ENCODE assay signal across 9 cellular contexts in the genomic region with DNA sequence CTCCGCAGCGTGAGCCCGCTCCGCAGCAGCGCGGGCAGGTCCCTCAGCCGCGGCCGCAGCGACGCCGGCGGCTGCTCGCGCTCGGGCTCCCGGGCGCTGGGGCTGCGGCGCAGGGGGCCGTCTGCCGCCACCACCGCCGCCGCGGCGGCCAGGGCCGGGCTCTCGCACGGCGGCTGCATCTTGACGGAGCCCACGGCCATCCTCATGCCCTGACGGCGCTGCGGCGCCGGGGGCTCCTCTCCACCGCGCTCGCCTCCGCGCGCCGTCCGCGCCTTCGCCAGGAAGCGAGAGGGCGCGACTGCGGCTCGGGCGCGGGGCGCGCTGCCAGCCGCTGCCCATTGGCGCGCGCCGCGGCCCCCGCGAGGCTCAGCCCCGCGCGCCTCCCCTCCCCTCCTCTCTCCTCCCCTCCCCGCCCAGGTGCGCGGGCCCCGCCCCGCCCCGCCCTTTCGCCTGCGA. TPM values are rescaled to one million over a fixed set of nuclear protein-coding genes. Genes with fewer than 3 reads are reported as not detected.
DNase-seq lines count a peak whose midpoint lies in the region; ATAC-seq, FAIRE-seq and TF ChIP-seq lines count a peak whose summit lies in the region.
"Had no signal": no experiment of that assay in that cellular context is flagged by ENCODE, and none has a peak within 500 bp of the region (broad histone marks: within the 10 kb centered on the region; RNA-seq: fewer than 3 reads in every experiment).

A gene with protein sequence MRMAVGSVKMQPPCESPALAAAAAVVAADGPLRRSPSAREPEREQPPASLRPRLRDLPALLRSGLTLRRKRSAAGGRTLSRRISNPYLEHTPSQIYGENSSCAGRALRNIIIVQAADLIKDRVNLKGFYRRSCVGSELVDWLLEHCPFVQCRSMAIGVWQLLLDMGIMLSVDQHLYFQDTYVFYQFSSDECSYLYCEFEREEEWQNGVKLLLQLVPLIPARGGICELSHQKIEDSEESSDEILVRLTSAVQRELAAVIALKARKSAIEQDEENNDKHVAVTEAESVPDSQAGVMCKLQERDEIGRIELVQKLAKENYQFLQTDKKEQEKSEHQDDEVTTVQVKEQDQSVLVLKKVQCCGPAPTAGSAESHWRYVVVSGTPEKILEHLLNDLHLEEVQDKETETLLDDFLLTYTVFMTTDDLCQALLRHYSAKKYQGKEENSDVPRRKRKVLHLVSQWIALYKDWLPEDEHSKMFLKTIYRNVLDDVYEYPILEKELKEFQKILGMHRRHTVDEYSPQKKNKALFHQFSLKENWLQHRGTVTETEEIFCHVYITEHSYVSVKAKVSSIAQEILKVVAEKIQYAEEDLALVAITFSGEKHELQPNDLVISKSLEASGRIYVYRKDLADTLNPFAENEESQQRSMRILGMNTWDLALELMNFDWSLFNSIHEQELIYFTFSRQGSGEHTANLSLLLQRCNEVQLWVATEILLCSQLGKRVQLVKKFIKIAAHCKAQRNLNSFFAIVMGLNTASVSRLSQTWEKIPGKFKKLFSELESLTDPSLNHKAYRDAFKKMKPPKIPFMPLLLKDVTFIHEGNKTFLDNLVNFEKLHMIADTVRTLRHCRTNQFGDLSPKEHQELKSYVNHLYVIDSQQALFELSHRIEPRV (minus strand): TSS at position 300 of the 456 bp plus-strand sequence. CDS start 94 bp downstream, at position 206.

- DNase-seq in NCI-H82 (lab: John Stamatoyannopoulos, UW) = peak; percentile 73
- DNase-seq in NCI-H82 treated with DMSO at 0.1 percent for 48 hours (lab: John Stamatoyannopoulos, UW; ENCODE audit: unreplicated experiment) = no peak
- DNase-seq in NCI-H1930 (lab: John Stamatoyannopoulos, UW) = peak; percentile 35 to 57
- no peak for DNase-seq in astrocyte (ENCODE audit: low read depth)
- no peak for DNase-seq in stimulated activated effector memory CD8-positive, alpha-beta T cell treated with anti-CD3 and anti-CD28 coated beads, Interleukin-12 subunit alpha, Interleukin-12 subunit beta, amount 100 ng/mL, for 72 hours (ENCODE audit: low spot score in 2 of 2)
- DNase-seq in midbrain (lab: John Stamatoyannopoulos, UW) = no peak
- DNase-seq: CD4-positive, CD25-positive, alpha-beta regulatory T cell had no signal

- no peaks in the 10 kb centered on the region for H3K36me3 Mint-ChIP-seq in astrocyte (ENCODE audit: low read depth, unreplicated experiment)
- no peaks in the 10 kb centered on the region for H3K36me3 Mint-ChIP-seq in stimulated activated effector memory CD8-positive, alpha-beta T cell treated with anti-CD3 and anti-CD28 coated beads, Interleukin-12 subunit alpha, Interleukin-12 subunit beta, amount 100 ng/mL, for 72 hours
- H3K36me3 Mint-ChIP-seq: CD4-positive, CD25-positive, alpha-beta regulatory T cell had no signal

- H3K9me3 Mint-ChIP-seq in astrocyte (ENCODE audit: unreplicated experiment) = peaks cover 2% of the 10 kb centered on the region
- no peaks in the 10 kb centered on the region for H3K9me3 Mint-ChIP-seq in stimulated activated effector memory CD8-positive, alpha-beta T cell treated with anti-CD3 and anti-CD28 coated beads, Interleukin-12 subunit alpha, Interleukin-12 subunit beta, amount 100 ng/mL, for 72 hours

- H3K27ac Mint-ChIP-seq in astrocyte (ENCODE audit: unreplicated experiment) = peak within 1 kb of the TSS; percentile 67
- H3K27ac Mint-ChIP-seq in stimulated activated effector memory CD8-positive, alpha-beta T cell treated with anti-CD3 and anti-CD28 coated beads, Interleukin-12 subunit alpha, Interleukin-12 subunit beta, amount 100 ng/mL, for 72 hours = no peak within 1 kb of the TSS
- H3K27ac Mint-ChIP-seq: CD4-positive, CD25-positive, alpha-beta regulatory T cell had no signal

- peaks cover 10% of the 10 kb centered on the region for H3K4me1 ChIP-seq in astrocyte (ENCODE audit: insufficient read depth, low read length)

- peaks cover 7% of the 10 kb centered on the region for H3K4me1 Mint-ChIP-seq in astrocyte (ENCODE audit: low read depth, unreplicated experiment)
- H3K4me1 Mint-ChIP-seq in stimulated activated effector memory CD8-positive, alpha-beta T cell treated with anti-CD3 and anti-CD28 coated beads, Interleukin-12 subunit alpha, Interleukin-12 subunit beta, amount 100 ng/mL, for 72 hours = peaks cover 5% of the 10 kb centered on the region

- peak within 1 kb of the TSS; percentile 82 for H3K4me2 ChIP-seq in astrocyte (ENCODE audit: low read length)

- peak within 1 kb of the TSS; percentile 82 for H3K4me3 Mint-ChIP-seq in astrocyte (ENCODE audit: unreplicated experiment)
- H3K4me3 Mint-ChIP-seq in stimulated activated effector memory CD8-positive, alpha-beta T cell treated with anti-CD3 and anti-CD28 coated beads, Interleukin-12 subunit alpha, Interleukin-12 subunit beta, amount 100 ng/mL, for 72 hours = peak within 1 kb of the TSS; percentile 65
- H3K4me3 Mint-ChIP-seq: CD4-positive, CD25-positive, alpha-beta regulatory T cell had no signal

- no peaks in the 10 kb centered on the region for H3K36me3 ChIP-seq in astrocyte (ENCODE audit: insufficient read depth, low read length)

- no peaks in the 10 kb centered on the region for H4K20me1 ChIP-seq in astrocyte (ENCODE audit: insufficient read depth, low read length)

- no peak for FAIRE-seq in astrocyte (lab: Jason Lieb, UNC)

- peak; percentile 65 for ATAC-seq in GM21825 (IDR thresholded peaks at IDR 0.05; ENCODE audit: unreplicated experiment)
- ATAC-seq in stimulated activated effector memory CD8-positive, alpha-beta T cell treated with anti-CD3 and anti-CD28 coated beads, Interleukin-12 subunit alpha, Interleukin-12 subunit beta, amount 100 ng/mL, for 72 hours = peak; percentile 66

- no peak within 1 kb of the TSS for H3K9ac ChIP-seq in astrocyte (ENCODE audit: low read length)

- H3K4me3 ChIP-seq in astrocyte (ENCODE audit: insufficient read depth, low read depth, low read length) (peak within 1 kb of the TSS; percentile 39), iPS-18c (ENCODE audit: insufficient read depth, low read depth, low read length) (peak within 1 kb of the TSS; percentile 49)

- H3K27ac ChIP-seq in astrocyte (ENCODE audit: low read depth, low read length) = no peak within 1 kb of the TSS

- peaks cover 7% of the 10 kb centered on the region for H3K27me3 ChIP-seq in astrocyte (ENCODE audit: insufficient read depth, low read length)

- H3K9me3 ChIP-seq in astrocyte (ENCODE audit: insufficient read depth, low read depth, low read length) = no peaks in the 10 kb centered on the region
- peaks cover 2% of the 10 kb centered on the region for H3K9me3 ChIP-seq in iPS-18c (ENCODE audit: control insufficient read depth, insufficient read depth, low read length)

- TF ChIP-seq CTCF in astrocyte (IDR thresholded peaks at IDR 0.05; ENCODE audit: insufficient read depth, low read depth, low read length) = no peak

- H3K27me3 Mint-ChIP-seq in astrocyte (ENCODE audit: low read depth, unreplicated experiment) = peaks cover 24% of the 10 kb centered on the region

- peak within 1 kb of the TSS; percentile 53 for H2AFZ ChIP-seq in astrocyte (ENCODE audit: low read depth, low read length)

- no peaks in the 10 kb centered on the region for H3K79me2 ChIP-seq in astrocyte (ENCODE audit: insufficient read depth, low read length)

RNA-seq across cellular contexts. Expression of the gene that starts here (rescaled TPM):
- total RNA-seq in astrocyte = 0.29 and 1.0 TPM in 2 replicates
- total RNA-seq: CD4-positive, CD25-positive, alpha-beta regulatory T cell had no signal

Comparison
In these comparisons a context has a peak if more than half of its experiments do, and no peak if none do; other contexts are left out.
1. DNase-seq: peak in NCI-H82 (single experiment) and NCI-H1930 (2 of 2); none in NCI-H82 treated with DMSO at 0.1 percent for 48 hours (single experiment), astrocyte (single experiment), stimulated activated effector memory CD8-positive, alpha-beta T cell treated with anti-CD3 and anti-CD28 coated beads, Interleukin-12 subunit alpha, Interleukin-12 subunit beta, amount 100 ng/mL, for 72 hours (0 of 2) and midbrain (single experiment).